ENCODE assay signal across 9 cellular contexts in the genomic region with DNA sequence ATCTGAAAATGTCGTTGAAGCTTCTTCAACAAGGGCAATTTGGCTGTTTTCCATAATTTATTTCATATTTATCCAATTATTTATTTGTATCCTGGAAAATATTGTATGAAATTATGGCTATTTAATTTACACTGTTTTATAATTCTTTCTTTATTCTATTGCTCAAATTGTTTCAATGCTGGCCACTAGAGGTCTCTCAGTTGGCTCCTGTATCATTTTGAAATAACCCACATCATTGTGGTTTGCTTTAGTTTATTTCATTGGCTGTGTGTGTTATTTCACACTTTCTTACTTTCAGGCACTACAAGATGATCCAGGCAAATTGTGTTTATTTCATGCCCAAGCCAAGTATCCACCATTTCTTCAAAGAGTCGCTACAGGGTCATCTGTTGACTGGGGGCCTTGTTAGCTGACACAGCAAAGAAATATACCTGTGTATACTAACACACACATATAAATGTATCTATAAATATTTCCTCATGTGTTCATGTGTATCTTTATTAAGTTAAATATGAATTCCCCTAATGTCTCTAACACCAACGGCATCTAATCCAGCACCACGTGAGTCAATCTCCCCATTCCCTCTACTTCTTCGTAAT.
DNase-seq lines count a peak whose midpoint lies in the region; ATAC-seq and TF ChIP-seq lines count a peak whose summit lies in the region.
"Had no signal": no experiment of that assay in that cellular context is flagged by ENCODE, and none has a peak within 500 bp of the region (broad histone marks: within the 10 kb centered on the region; RNA-seq: fewer than 3 reads in every experiment).

No MANE protein-coding gene starts in this region.

- H3K4ac ChIP-seq in IMR-90 (ENCODE audit: low read depth, low read length), result no peak overlapping the region

- no peaks in the 10 kb centered on the region for H3K36me3 ChIP-seq in IMR-90 (ENCODE audit: control insufficient read depth, insufficient read depth, low read length)
- H3K36me3 ChIP-seq in right lobe of liver, result no peaks in the 10 kb centered on the region

- no peak overlapping the region for H2BK15ac ChIP-seq in IMR-90 (ENCODE audit: low read depth, low read length)

- no peak overlapping the region for H3K4me2 ChIP-seq in IMR-90 (ENCODE audit: low read depth, low read length)

- no peak overlapping the region for H3K14ac ChIP-seq in IMR-90 (replicated peaks; ENCODE audit: low read depth, low read length)

- no peaks in the 10 kb centered on the region for H3K9me3 ChIP-seq in IMR-90 (ENCODE audit: control insufficient read depth, insufficient read depth, low read length)
- H3K9me3 ChIP-seq in right lobe of liver, result no peaks in the 10 kb centered on the region

- H3K27me3 ChIP-seq in IMR-90 (ENCODE audit: control insufficient read depth, insufficient read depth, low read length), result no peaks in the 10 kb centered on the region
- H3K27me3 ChIP-seq in right lobe of liver, result no peaks in the 10 kb centered on the region

- no CpG with 5 or more reads among the region's 5 CpGs for WGBS in IMR-90 (ENCODE audit: extremely low coverage in 2 of 2, insufficient read length in 1 of 2), 2 experiments
- 61% methylated on average over 5 of the region's 5 CpGs for WGBS in right lobe of liver (ENCODE audit: insufficient coverage, low coverage, low lambda C conversion rate, missing lambda C conversion rate)

- intact Hi-C loops in IMR-90 (cut with micrococcal nuclease), result no loop called here
- intact Hi-C loops in right lobe of liver (cut with DNase I), result no loop called here

- POLR2A ChIA-PET in IMR-90 (lab: Charles Lee; ENCODE audit: unreplicated experiment), result no interaction called here

- no peak overlapping the region for H2AFZ ChIP-seq in IMR-90 (replicated peaks; ENCODE audit: low read length, poor library complexity)

- in situ Hi-C loops in IMR-90 (cut with MboI; ENCODE audit: low sequenced_read_pairs), result no loop called here
- in situ Hi-C loops in astrocyte of the cerebellum (cut with HindIII; ENCODE audit: low sequenced_read_pairs), result no loop called here

- no peak overlapping the region for H2AK5ac ChIP-seq in IMR-90 (ENCODE audit: low read depth, low read length)

- H3K79me1 ChIP-seq in IMR-90 (ENCODE audit: low read depth in 1 of 2, low read length in 2 of 2), result no peaks in the 10 kb centered on the region

- no peak overlapping the region for H2BK20ac ChIP-seq in IMR-90 (ENCODE audit: low read depth, low read length)

- H3K23ac ChIP-seq in IMR-90 (ENCODE audit: low read depth, low read length), result no peak overlapping the region

- no peak for TF ChIP-seq POLR2A in IMR-90 (IDR thresholded peaks at IDR 0.05; ENCODE audit: low read depth, low read length)
- TF ChIP-seq POLR2A in right lobe of liver (IDR thresholded peaks at IDR 0.05), result no peak
- TF ChIP-seq POLR2A in erythroblast (IDR thresholded peaks at IDR 0.05; ENCODE audit: low read length), result no peak

- CTCF ChIA-PET in IMR-90 (lab: Yijun Ruan, JAX), result interaction anchor here (0.6 to 0.7 kb wide), 2 partner anchors 318 to 837 kb away, joined by 3 read pairs; no protein-coding TSS in a partner anchor

- no peak overlapping the region for H4K5ac ChIP-seq in IMR-90 (ENCODE audit: low read depth, low read length)

- no TSS peak for BruUV-seq in IMR-90 (replicated peaks; lab: Mats Ljungman, UMichigan)

- no peaks in the 10 kb centered on the region for H3K4me1 ChIP-seq in IMR-90 (ENCODE audit: control insufficient read depth, insufficient read depth, low read length)
- H3K4me1 ChIP-seq in right lobe of liver, result no peaks in the 10 kb centered on the region

- dilution Hi-C loops in IMR-90 (cut with HindIII; ENCODE audit: low sequenced_read_pairs, unreplicated experiment), result no loop called here

- H3K27ac ChIP-seq in IMR-90 (ENCODE audit: insufficient read depth, low read length) (no peak overlapping the region), right lobe of liver (no peak overlapping the region)

- H4K8ac ChIP-seq in IMR-90 (ENCODE audit: low read depth in 2 of 2, low read length in 2 of 2), result no peak overlapping the region

- no peak overlapping the region for H3K18ac ChIP-seq in IMR-90 (ENCODE audit: low read depth, low read length)

- TF ChIP-seq CTCF in IMR-90 (conservative IDR thresholded peaks at IDR 0.05; ENCODE audit: low read depth, low read length) (peak; percentile 39), astrocyte of the cerebellum (IDR thresholded peaks at IDR 0.05; ENCODE audit: low read depth, low read length, missing control alignments) (peak; percentile 31), right lobe of liver (IDR thresholded peaks at IDR 0.05) (peak; percentile 18 to 56 (median 53))

- no peaks in the 10 kb centered on the region for H4K20me1 ChIP-seq in IMR-90 (ENCODE audit: insufficient read depth, low read length)

- no peak overlapping the region for H3K56ac ChIP-seq in IMR-90 (ENCODE audit: extremely low read depth, insufficient read depth, low read length)

- H2BK5ac ChIP-seq in IMR-90 (ENCODE audit: low read depth, low read length, poor library complexity, severe bottlenecking), result no peak overlapping the region

- peak; percentile 8; the same call in 1 of the 2 replicates for TF ChIP-seq RAD21 in IMR-90 (IDR thresholded peaks at IDR 0.05; ENCODE audit: low read length)

- H4K91ac ChIP-seq in IMR-90 (ENCODE audit: insufficient read depth, low read depth, low read length), result no peak overlapping the region

- H2AK9ac ChIP-seq in IMR-90 (replicated peaks; ENCODE audit: low read depth, low read length, poor library complexity), result no peak overlapping the region

- H3K4me3 ChIP-seq in IMR-90 (ENCODE audit: insufficient read depth, low read depth, low read length), result no peak overlapping the region
- H3K4me3 ChIP-seq in astrocyte of the cerebellum (ENCODE audit: low read depth, low read length), result no peak overlapping the region
- H3K4me3 ChIP-seq in right lobe of liver, result no peak overlapping the region

- H2BK120ac ChIP-seq in IMR-90 (ENCODE audit: low read depth, low read length), result no peak overlapping the region

- no peak overlapping the region for H3K9ac ChIP-seq in IMR-90 (ENCODE audit: low read depth, low read length)

- DNase-seq in AML-193 (lab: John Stamatoyannopoulos, UW) (peak; percentile 15 to 19), IMR-90 (peak; percentile 19), astrocyte of the cerebellum (ENCODE audit: low read depth) (no peak), right lobe of liver (no peak), iPS-NIHi7 (ENCODE audit: extremely low spot score) (no peak), NCI-H1417 treated with DMSO at 0.1 percent for 48 hours (lab: John Stamatoyannopoulos, UW) (no peak), anterior cingulate cortex (lab: John Stamatoyannopoulos, UW) (no peak), erythroblast (lab: John Stamatoyannopoulos, UW) (no peak)
- DNase-seq: activated CD8-positive, alpha-beta T cell treated with anti-CD3 and anti-CD28 coated beads for 36 hours had no signal

- ATAC-seq in IMR-90 (ENCODE audit: low read depth) (peak; percentile 56), right lobe of liver (peak in 2 of 4 donors; percentile 41 to 47)
- ATAC-seq: activated CD8-positive, alpha-beta T cell treated with anti-CD3 and anti-CD28 coated beads for 36 hours had no signal

- no peaks in the 10 kb centered on the region for H3K9me1 ChIP-seq in IMR-90 (ENCODE audit: insufficient read depth, low read length)

TF ChIP-seq in IMR-90, 13 proteins besides CTCF, POLR2A, EP300 and RAD21:
- TF ChIP-seq SMC3 (IDR thresholded peaks at IDR 0.05; ENCODE audit: low read depth, low read length) (peak; percentile 31; the same call in 1 of the 2 replicates), BHLHE40 (IDR thresholded peaks at IDR 0.05; ENCODE audit: low read depth, low read length) (no peak)

Comparison
In these comparisons a context has a peak if more than half of its experiments do, and no peak if none do; other contexts are left out.
1. DNase-seq: peak in AML-193 (2 of 2) and IMR-90 (single experiment); none in astrocyte of the cerebellum (single experiment), right lobe of liver (0 of 3), iPS-NIHi7 (single experiment), NCI-H1417 treated with DMSO at 0.1 percent for 48 hours (single experiment), anterior cingulate cortex (0 of 58) and erythroblast (0 of 2).
2. Peak in every context shown above with its lines, with median percentiles within 50 percentile points of each other: CTCF ChIP-seq.